Comparison of ENCODE assay signal across 33 cellular contexts in the genomic region with DNA sequence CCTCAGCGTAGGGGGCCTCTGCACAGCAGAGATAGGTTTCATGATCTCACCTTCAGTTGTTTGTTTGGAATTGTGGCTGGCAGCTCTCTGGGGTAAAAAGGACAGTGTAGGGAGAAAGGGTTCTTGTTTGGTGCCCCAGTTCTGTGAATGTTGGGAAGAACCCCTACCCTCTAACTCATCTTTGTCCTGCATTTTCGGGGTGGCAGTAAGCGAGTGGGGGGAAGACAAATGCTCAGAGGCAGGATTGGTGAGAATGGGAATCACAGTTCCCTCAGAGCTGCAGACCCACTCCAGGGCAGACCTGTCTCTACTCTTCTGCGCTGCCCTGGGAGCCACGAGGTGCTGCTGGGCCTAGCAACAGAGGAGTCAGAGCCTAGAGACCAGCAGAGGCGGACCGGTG. TPM values are rescaled to one million over a fixed set of nuclear protein-coding genes. Genes with fewer than 3 reads are reported as not detected.
"Had no signal": no experiment of that assay in that cellular context is flagged by ENCODE, and none has a peak within 500 bp of the region (broad histone marks: within the 10 kb centered on the region; RNA-seq: fewer than 3 reads in every experiment).

No MANE protein-coding gene starts in this region.

- H3K4me3 ChIP-seq: ascending aorta, coronary artery, dorsolateral prefrontal cortex, pancreas, prostate gland, tibial nerve had no signal

- ATAC-seq: activated CD4-positive, CD25-positive, alpha-beta regulatory T cell treated with anti-CD3 and anti-CD28 coated beads, Interleukin-2, amount 50 U/mL, for 24 hours; natural killer cell; pancreas had no signal

- H3K9me3 ChIP-seq: ascending aorta, pancreas, prostate gland, tibial nerve had no signal

- H3K9me3 Mint-ChIP-seq: activated naive CD4-positive, alpha-beta T cell treated with anti-CD3 and anti-CD28 coated beads for 36 hours; activated naive CD8-positive, alpha-beta T cell treated with anti-CD3 and anti-CD28 coated beads, Interleukin-2, amount 10 ng/mL, durations not matched to agents 7 days and 5 days; activated T-helper 1 cell treated with anti-CD3 and anti-CD28 coated beads, Interleukin-12 subunit alpha, Interleukin-12 subunit beta, Interleukin-2, Interleukin-4 antibody, amounts not matched to agents 30 ng/mL and 10 ng/mL and 1 ng/mL, durations not matched to agents 14 hours and 24 hours and 36 hours; natural killer cell; T-helper 1 cell treated with Interleukin-12 subunit alpha and Interleukin-12 subunit beta and Interleukin-4 antibody, amounts not matched to agents 30 μg/mL and 1 μg/mL, for 36 hours had no signal

- DNase-seq: activated CD4-positive, alpha-beta T cell treated with anti-CD3 and anti-CD28 coated beads for 48 hours; activated CD4-positive, alpha-beta T cell treated with anti-CD3 and anti-CD28 coated beads, Interleukin-2, amount 50 U/mL, for 48 hours; activated CD8-positive, alpha-beta memory T cell treated with anti-CD3 and anti-CD28 coated beads for 24 hours; activated effector memory CD4-positive, alpha-beta T cell treated with anti-CD3 and anti-CD28 coated beads, Interleukin-2, amount 50 U/mL, for 16 hours; activated naive CD4-positive, alpha-beta T cell treated with anti-CD3 and anti-CD28 coated beads for 36 hours; activated naive CD8-positive, alpha-beta T cell treated with anti-CD3 and anti-CD28 coated beads, Interleukin-2, amount 10 ng/mL, durations not matched to agents 7 days and 5 days; brain microvascular endothelial cell; dorsolateral prefrontal cortex; effector memory CD4-positive, alpha-beta T cell; head of caudate nucleus; hippocampal formation; mesenchymal stem cell; natural killer cell; pancreas; stimulated activated CD4-positive, alpha-beta T cell treated with anti-CD3 and anti-CD28 coated beads, Interleukin-15, amount 100 ng/mL, for 24 hours; stimulated activated naive CD4-positive, alpha-beta T cell; SW 1271; T1000; WERI-Rb-1 had no signal

- H3K27ac Mint-ChIP-seq: activated naive CD8-positive, alpha-beta T cell treated with anti-CD3 and anti-CD28 coated beads, Interleukin-2, amount 10 ng/mL, durations not matched to agents 7 days and 5 days; natural killer cell had no signal

- H3K36me3 Mint-ChIP-seq: activated naive CD8-positive, alpha-beta T cell treated with anti-CD3 and anti-CD28 coated beads, Interleukin-2, amount 10 ng/mL, durations not matched to agents 7 days and 5 days; natural killer cell had no signal

- H3K4me3 Mint-ChIP-seq: activated naive CD4-positive, alpha-beta T cell treated with anti-CD3 and anti-CD28 coated beads for 36 hours; activated naive CD8-positive, alpha-beta T cell treated with anti-CD3 and anti-CD28 coated beads, Interleukin-2, amount 10 ng/mL, durations not matched to agents 7 days and 5 days; activated T-helper 1 cell treated with anti-CD3 and anti-CD28 coated beads, Interleukin-12 subunit alpha, Interleukin-12 subunit beta, Interleukin-2, Interleukin-4 antibody, amounts not matched to agents 30 ng/mL and 10 ng/mL and 1 ng/mL, durations not matched to agents 14 hours and 24 hours and 36 hours; natural killer cell; T-helper 1 cell treated with Interleukin-12 subunit alpha and Interleukin-12 subunit beta and Interleukin-4 antibody, amounts not matched to agents 30 μg/mL and 1 μg/mL, for 36 hours had no signal

- H3K36me3 ChIP-seq: ascending aorta, brain microvascular endothelial cell, pancreas, prostate gland, tibial nerve, WERI-Rb-1 had no signal

- H3K27ac ChIP-seq: ascending aorta, brain microvascular endothelial cell, coronary artery, dorsolateral prefrontal cortex, pancreas, prostate gland, tibial nerve had no signal

RNA-seq across cellular contexts. Expression of a gene that starts 1.8 kb away (rescaled TPM):
- total RNA-seq: activated naive CD4-positive, alpha-beta T cell treated with anti-CD3 and anti-CD28 coated beads for 36 hours; activated naive CD8-positive, alpha-beta T cell treated with anti-CD3 and anti-CD28 coated beads, Interleukin-2, amount 10 ng/mL, durations not matched to agents 7 days and 5 days; activated T-helper 1 cell treated with anti-CD3 and anti-CD28 coated beads, Interleukin-12 subunit alpha, Interleukin-12 subunit beta, Interleukin-2, Interleukin-4 antibody, amounts not matched to agents 30 ng/mL and 10 ng/mL and 1 ng/mL, durations not matched to agents 14 hours and 24 hours and 36 hours; ascending aorta; fibroblast of villous mesenchyme; kidney epithelial cell; lower leg skin; natural killer cell; pancreas; prostate gland; temporal lobe; urinary bladder had no signal
- polyA plus RNA-seq: esophagus, fibroblast of lung, pancreas, urinary bladder had no signal
